1 cellular context compared by ENCODE assay signal in the genomic region with DNA sequence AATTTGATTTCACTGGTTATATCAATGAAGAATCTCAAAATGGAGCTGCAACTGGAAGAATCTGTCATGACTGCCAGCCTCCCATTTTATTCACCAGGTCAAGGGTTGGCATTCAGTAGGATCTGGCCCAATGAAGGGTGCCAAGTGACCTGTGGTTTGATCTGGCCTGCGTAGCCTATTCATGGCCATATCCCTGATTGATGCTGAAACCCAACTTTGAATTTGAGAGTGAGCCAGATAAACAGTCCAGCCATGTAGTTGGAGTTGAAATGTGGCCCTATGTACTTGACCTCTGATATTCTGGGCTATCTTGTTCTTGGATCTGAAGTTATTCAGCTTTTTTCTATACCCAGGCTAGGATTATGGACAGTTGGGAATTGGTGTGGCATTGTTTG.
TF ChIP-seq lines count a peak whose summit lies in the region.

No MANE protein-coding gene starts in this region.

TF ChIP-seq in HEK293, 187 proteins besides CTCF, POLR2A, EP300 and RAD21 (continued from another document):
- no peak for TF ChIP-seq ZNF280C (tag by site-specific recombination; IDR thresholded peaks at IDR 0.05)
- TF ChIP-seq KLF1 (tag by site-specific recombination; IDR thresholded peaks at IDR 0.05): no peak
- TF ChIP-seq ZNF26 (tag by site-specific recombination; IDR thresholded peaks at IDR 0.05): no peak
- TF ChIP-seq, protein P1, sequence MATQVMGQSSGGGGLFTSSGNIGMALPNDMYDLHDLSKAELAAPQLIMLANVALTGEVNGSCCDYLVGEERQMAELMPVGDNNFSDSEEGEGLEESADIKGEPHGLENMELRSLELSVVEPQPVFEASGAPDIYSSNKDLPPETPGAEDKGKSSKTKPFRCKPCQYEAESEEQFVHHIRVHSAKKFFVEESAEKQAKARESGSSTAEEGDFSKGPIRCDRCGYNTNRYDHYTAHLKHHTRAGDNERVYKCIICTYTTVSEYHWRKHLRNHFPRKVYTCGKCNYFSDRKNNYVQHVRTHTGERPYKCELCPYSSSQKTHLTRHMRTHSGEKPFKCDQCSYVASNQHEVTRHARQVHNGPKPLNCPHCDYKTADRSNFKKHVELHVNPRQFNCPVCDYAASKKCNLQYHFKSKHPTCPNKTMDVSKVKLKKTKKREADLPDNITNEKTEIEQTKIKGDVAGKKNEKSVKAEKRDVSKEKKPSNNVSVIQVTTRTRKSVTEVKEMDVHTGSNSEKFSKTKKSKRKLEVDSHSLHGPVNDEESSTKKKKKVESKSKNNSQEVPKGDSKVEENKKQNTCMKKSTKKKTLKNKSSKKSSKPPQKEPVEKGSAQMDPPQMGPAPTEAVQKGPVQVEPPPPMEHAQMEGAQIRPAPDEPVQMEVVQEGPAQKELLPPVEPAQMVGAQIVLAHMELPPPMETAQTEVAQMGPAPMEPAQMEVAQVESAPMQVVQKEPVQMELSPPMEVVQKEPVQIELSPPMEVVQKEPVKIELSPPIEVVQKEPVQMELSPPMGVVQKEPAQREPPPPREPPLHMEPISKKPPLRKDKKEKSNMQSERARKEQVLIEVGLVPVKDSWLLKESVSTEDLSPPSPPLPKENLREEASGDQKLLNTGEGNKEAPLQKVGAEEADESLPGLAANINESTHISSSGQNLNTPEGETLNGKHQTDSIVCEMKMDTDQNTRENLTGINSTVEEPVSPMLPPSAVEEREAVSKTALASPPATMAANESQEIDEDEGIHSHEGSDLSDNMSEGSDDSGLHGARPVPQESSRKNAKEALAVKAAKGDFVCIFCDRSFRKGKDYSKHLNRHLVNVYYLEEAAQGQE (tag by site-specific recombination; IDR thresholded peaks at IDR 0.05): no peak
- TF ChIP-seq PRDM4 (tag by site-specific recombination; IDR thresholded peaks at IDR 0.05): no peak
- TF ChIP-seq ZNF16 (tag by site-specific recombination; IDR thresholded peaks at IDR 0.05; ENCODE audit: low read depth): no peak
- no peak for TF ChIP-seq ZNF560 (tag by site-specific recombination; IDR thresholded peaks at IDR 0.05; ENCODE audit: borderline replicate concordance)
- TF ChIP-seq ZNF610 (tag by site-specific recombination; IDR thresholded peaks at IDR 0.05; ENCODE audit: borderline replicate concordance): no peak
- TF ChIP-seq ZNF660 (tag by site-specific recombination; IDR thresholded peaks at IDR 0.05): 0 out of 2 replicates have a peak, but pooled peaks have one; percentile 0
- no peak for TF ChIP-seq ZBTB8A (tag by site-specific recombination; IDR thresholded peaks at IDR 0.05)
- no peak for TF ChIP-seq AEBP2 (tag by site-specific recombination; IDR thresholded peaks at IDR 0.05; ENCODE audit: borderline replicate concordance)
- TF ChIP-seq ZNF169 (tag by site-specific recombination; IDR thresholded peaks at IDR 0.05): no peak
- TF ChIP-seq ZNF426 (tag by site-specific recombination; IDR thresholded peaks at IDR 0.05): no peak
TF ChIP-seq in HEK293: peak in this region for 2.
